In genomic region chr5:72955768-72956323, GRCh38 we compare ENCODE assay signal across 8 cellular contexts.
DNase-seq lines count a peak whose midpoint lies in the region; ATAC-seq and TF ChIP-seq lines count a peak whose summit lies in the region.

FCHO2 (plus strand) TSS chr5:72956041; CDS start chr5:72956097, 56 bp downstream.

- DNase-seq in AG10803 (ENCODE audit: low read depth) (peak; percentile 96), NCI-H345 treated with DMSO at 0.1 percent for 48 hours (lab: John Stamatoyannopoulos, UW; ENCODE audit: unreplicated experiment) (peak; percentile 75), cerebellar cortex (ENCODE audit: low spot score) (peak; percentile 93), islet precursor cell (peak; percentile 98)
- DNase-seq in stimulated activated CD4-positive, alpha-beta T cell treated with anti-CD3 and anti-CD28 coated beads, Interleukin-12 subunit alpha, Interleukin-12 subunit beta, amount 100 ng/mL, for 4 hours, result peak; percentile 99

- peak within 1 kb of the TSS; percentile 73 for H3K4me3 ChIP-seq in AG10803 (ENCODE audit: low read length)

- ATAC-seq in GM19025 (IDR thresholded peaks at IDR 0.05; ENCODE audit: low read depth, unreplicated experiment) (peak; percentile 88), HG03280 (IDR thresholded peaks at IDR 0.05; ENCODE audit: unreplicated experiment) (peak; percentile 95)
- peak; percentile 93 to 95 for ATAC-seq in activated CD4-positive, CD25-positive, alpha-beta regulatory T cell treated with anti-CD3 and anti-CD28 coated beads, Interleukin-2, amount 50 U/mL, for 24 hours

- peak; percentile 54 for TF ChIP-seq CTCF in AG10803 (conservative IDR thresholded peaks at IDR 0.05; ENCODE audit: low read length)

Comparison
In these comparisons a context has a peak if more than half of its experiments do, and no peak if none do; other contexts are left out.
1. Peak in every context shown above with its lines: DNase-seq, ATAC-seq and H3K4me3 ChIP-seq.